Comparison of ENCODE assay signal across 8 cellular contexts in the genomic region with DNA sequence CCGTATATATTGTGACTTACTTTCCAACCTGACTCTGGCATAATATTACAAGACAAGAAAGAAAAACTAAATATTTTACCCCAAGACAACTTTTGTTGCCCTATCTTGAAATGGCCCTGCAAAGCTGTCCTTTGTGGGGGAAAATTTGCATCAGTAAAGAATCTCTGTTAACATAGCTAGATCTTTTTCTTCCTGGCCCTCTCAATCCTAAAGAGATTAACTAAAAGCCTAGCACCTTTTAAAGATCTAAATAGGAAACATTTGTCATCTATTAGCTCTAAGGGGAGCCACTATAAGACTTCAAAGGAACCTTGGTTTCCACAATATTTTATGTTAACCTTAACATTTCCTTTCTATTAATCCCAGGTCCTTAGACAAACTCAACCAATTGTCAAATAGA.
"Had no signal": no experiment of that assay in that cellular context is flagged by ENCODE, and none has a peak within 500 bp of the region (broad histone marks: within the 10 kb centered on the region; RNA-seq: fewer than 3 reads in every experiment).

No MANE protein-coding gene starts in this region.

- H3K4me3 ChIP-seq: K562 had no signal

- H3K9ac ChIP-seq: KMS-11 had no signal

- H3K4me3 Mint-ChIP-seq: IgD-negative memory B cell had no signal

- ATAC-seq: HepG2, K562 had no signal

- H3K4me1 Mint-ChIP-seq: IgD-negative memory B cell had no signal

- H3K27ac ChIP-seq: HL-60, KMS-11 had no signal

- H3K27ac Mint-ChIP-seq: IgD-negative memory B cell had no signal

- H3K27me3 Mint-ChIP-seq: IgD-negative memory B cell had no signal

- H3K4me2 ChIP-seq: KMS-11 had no signal

- H3K36me3 Mint-ChIP-seq: IgD-negative memory B cell had no signal

- DNase-seq: IMR-90, KBM-7, KG1 had no signal
